26 cellular contexts compared by ENCODE assay signal in the genomic region with DNA sequence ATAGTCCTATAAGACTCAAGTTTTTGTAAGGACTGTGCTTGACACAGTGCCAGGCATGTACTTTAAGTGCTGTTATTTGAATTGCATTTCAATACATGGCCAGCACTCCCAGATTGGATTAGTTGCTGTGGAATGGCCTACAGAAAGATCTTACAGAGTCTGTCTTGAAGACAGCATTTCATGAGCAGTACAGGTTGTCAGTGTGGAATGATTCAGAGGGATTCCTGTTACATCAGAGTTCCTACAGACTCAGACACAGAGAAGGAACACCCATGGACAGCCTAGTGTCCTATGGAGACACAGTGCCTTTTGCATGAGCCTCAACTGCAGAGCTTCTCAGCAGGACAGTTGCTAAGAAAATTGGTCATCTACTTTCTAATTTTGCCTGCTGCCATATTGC.
DNase-seq lines count a peak whose midpoint lies in the region; TF ChIP-seq lines count a peak whose summit lies in the region.
"Had no signal": no experiment of that assay in that cellular context is flagged by ENCODE, and none has a peak within 500 bp of the region (broad histone marks: within the 10 kb centered on the region; RNA-seq: fewer than 3 reads in every experiment).

No MANE protein-coding gene starts in this region.

- no peak overlapping the region for H3K4me3 Mint-ChIP-seq in chondrocyte (ENCODE audit: unreplicated experiment)
- H3K4me3 Mint-ChIP-seq: activated CD4-positive, alpha-beta T cell treated with anti-CD3 and anti-CD28 coated beads, Interleukin-2, amount 10 ng/mL, durations not matched to agents 24 days and 14 days; activated CD8-positive, alpha-beta memory T cell treated with anti-CD3 and anti-CD28 coated beads, Interleukin-2, amount 10 ng/mL, durations not matched to agents 7 days and 5 days; activated naive CD4-positive, alpha-beta T cell treated with anti-CD3 and anti-CD28 coated beads, Interleukin-2, amount 50 U/mL, for 24 hours; GM23338 had no signal

- peaks cover 22% of the 10 kb centered on the region for H3K4me1 Mint-ChIP-seq in chondrocyte (ENCODE audit: low read depth)
- H3K4me1 Mint-ChIP-seq: activated CD4-positive, alpha-beta T cell treated with anti-CD3 and anti-CD28 coated beads, Interleukin-2, amount 10 ng/mL, durations not matched to agents 24 days and 14 days; activated CD8-positive, alpha-beta memory T cell treated with anti-CD3 and anti-CD28 coated beads, Interleukin-2, amount 10 ng/mL, durations not matched to agents 7 days and 5 days; activated naive CD4-positive, alpha-beta T cell treated with anti-CD3 and anti-CD28 coated beads, Interleukin-2, amount 50 U/mL, for 24 hours had no signal

- peaks cover 4% of the 10 kb centered on the region for H3K36me3 Mint-ChIP-seq in chondrocyte (ENCODE audit: low read depth)
- H3K36me3 Mint-ChIP-seq: activated CD8-positive, alpha-beta memory T cell treated with anti-CD3 and anti-CD28 coated beads, Interleukin-2, amount 10 ng/mL, durations not matched to agents 7 days and 5 days had no signal

- in situ Hi-C loops in brain microvascular endothelial cell (cut with HindIII; ENCODE audit: low pct_ligation_motif_present, low sequenced_read_pairs), result no loop called here

- no peak for TF ChIP-seq POLR2A in erythroblast (IDR thresholded peaks at IDR 0.05; ENCODE audit: low read length)

- H3K27me3 ChIP-seq in brain microvascular endothelial cell (replicated peaks), result no peaks in the 10 kb centered on the region
- H3K27me3 ChIP-seq: hepatocyte had no signal

- H3K27ac ChIP-seq in brain microvascular endothelial cell, result no peak overlapping the region
- H3K27ac ChIP-seq: 22Rv1, hepatocyte, lower lobe of right lung, prostate gland, skin epidermis, thoracic aorta, VCaP had no signal

- TF ChIP-seq CTCF in brain microvascular endothelial cell (IDR thresholded peaks at IDR 0.05; ENCODE audit: low read depth, low read length, missing control alignments) (no peak), chondrocyte (IDR thresholded peaks at IDR 0.05) (no peak)

- peaks cover 5% of the 10 kb centered on the region for H3K9me3 Mint-ChIP-seq in chondrocyte (ENCODE audit: low read depth)
- H3K9me3 Mint-ChIP-seq: activated CD4-positive, alpha-beta T cell treated with anti-CD3 and anti-CD28 coated beads, Interleukin-2, amount 10 ng/mL, durations not matched to agents 24 days and 14 days; activated naive CD4-positive, alpha-beta T cell treated with anti-CD3 and anti-CD28 coated beads, Interleukin-2, amount 50 U/mL, for 24 hours; GM23338 had no signal

- no peaks in the 10 kb centered on the region for H3K27me3 Mint-ChIP-seq in chondrocyte (ENCODE audit: low read depth)
- H3K27me3 Mint-ChIP-seq: activated CD4-positive, alpha-beta T cell treated with anti-CD3 and anti-CD28 coated beads, Interleukin-2, amount 10 ng/mL, durations not matched to agents 24 days and 14 days; activated CD8-positive, alpha-beta memory T cell treated with anti-CD3 and anti-CD28 coated beads, Interleukin-2, amount 10 ng/mL, durations not matched to agents 7 days and 5 days; activated naive CD4-positive, alpha-beta T cell treated with anti-CD3 and anti-CD28 coated beads, Interleukin-2, amount 50 U/mL, for 24 hours had no signal

- no peak overlapping the region for H3K27ac Mint-ChIP-seq in chondrocyte (ENCODE audit: unreplicated experiment)
- H3K27ac Mint-ChIP-seq: activated CD4-positive, alpha-beta T cell treated with anti-CD3 and anti-CD28 coated beads, Interleukin-2, amount 10 ng/mL, durations not matched to agents 24 days and 14 days; activated CD8-positive, alpha-beta memory T cell treated with anti-CD3 and anti-CD28 coated beads, Interleukin-2, amount 10 ng/mL, durations not matched to agents 7 days and 5 days; activated naive CD4-positive, alpha-beta T cell treated with anti-CD3 and anti-CD28 coated beads, Interleukin-2, amount 50 U/mL, for 24 hours; GM23338 had no signal

- DNase-seq in NCI-H2029 treated with DMSO at 0.1 percent for 48 hours (lab: John Stamatoyannopoulos, UW) (peak; percentile 20), NCI-H2029 (lab: John Stamatoyannopoulos, UW) (no peak), brain microvascular endothelial cell (peak; percentile 25), glomerular visceral epithelial cell (ENCODE audit: extremely low spot score) (peak; percentile 29), erythroblast (lab: John Stamatoyannopoulos, UW) (no peak), chondrocyte (ENCODE audit: low spot score) (no peak), cerebellar cortex (ENCODE audit: low spot score) (no peak)
- DNase-seq in stimulated activated CD4-positive, alpha-beta T cell treated with anti-CD3 and anti-CD28 coated beads, Interleukin-1b, Interleukin-23, amount 100 ng/mL, for 48 hours, result no peak
- DNase-seq: activated CD4-positive, alpha-beta T cell treated with anti-CD3 and anti-CD28 coated beads, Interleukin-2, amount 10 ng/mL, durations not matched to agents 24 days and 14 days; activated CD8-positive, alpha-beta memory T cell treated with anti-CD3 and anti-CD28 coated beads, Interleukin-2, amount 10 ng/mL, durations not matched to agents 7 days and 5 days; aorta; Caco-2; DMS79 treated with DMSO at 0.1 percent for 48 hours; lower lobe of right lung; NCI-H1105; NCI-H524; SK-N-SH; stimulated activated naive CD4-positive, alpha-beta T cell had no signal

- no peak overlapping the region for H3K4me3 ChIP-seq in brain microvascular endothelial cell (ENCODE audit: low read depth, low read length)
- H3K4me3 ChIP-seq: GM23338, hepatocyte, lower lobe of right lung, prostate gland, skin epidermis, thoracic aorta had no signal

- H3K36me3 ChIP-seq in brain microvascular endothelial cell (replicated peaks), result no peaks in the 10 kb centered on the region
- H3K36me3 ChIP-seq: lower lobe of right lung, prostate gland, thoracic aorta had no signal

Comparison
In these comparisons a context has a peak if more than half of its experiments do, and no peak if none do; other contexts are left out.
1. DNase-seq: peak in NCI-H2029 treated with DMSO at 0.1 percent for 48 hours (single experiment), brain microvascular endothelial cell (single experiment) and glomerular visceral epithelial cell (single experiment); none in NCI-H2029 (single experiment), erythroblast (0 of 2), stimulated activated CD4-positive, alpha-beta T cell treated with anti-CD3 and anti-CD28 coated beads, Interleukin-1b, Interleukin-23, amount 100 ng/mL, for 48 hours (single experiment), chondrocyte (single experiment) and cerebellar cortex (single experiment).